In genomic region chr12:103809154-103809553, GRCh38 we compare ENCODE assay signal across 2 cellular contexts.
TF ChIP-seq lines count a peak whose summit lies in the region.

No MANE protein-coding gene starts in this region.

TF ChIP-seq in K562, 482 proteins besides CTCF, POLR2A, EP300 and RAD21 (continues in another document):
- TF ChIP-seq ARID3A (IDR thresholded peaks at IDR 0.05; ENCODE audit: borderline replicate concordance, low read depth, low read length) (peak; percentile 29; the same call in 1 of the 2 replicates), SMARCA4 (IDR thresholded peaks at IDR 0.05) (peak; percentile 80; the same call in 1 of the 2 replicates), PHF8 (IDR thresholded peaks at IDR 0.05; ENCODE audit: borderline replicate concordance, low read length) (no peak), ZEB2 (IDR thresholded peaks at IDR 0.05) (0 out of 2 replicates have a peak, but pooled peaks have one; percentile 44), MTA2 (IDR thresholded peaks at IDR 0.05; ENCODE audit: low read depth) (peak; percentile 76), CLOCK (CRISPR knock-in tag; IDR thresholded peaks at IDR 0.05; ENCODE audit: borderline replicate concordance) (no peak), ELF2 (CRISPR knock-in tag; IDR thresholded peaks at IDR 0.05) (no peak), GATA2 (CRISPR knock-in tag; IDR thresholded peaks at IDR 0.05) (peak; percentile 60), GTF3C2 (IDR thresholded peaks at IDR 0.05; ENCODE audit: borderline replicate concordance, extremely low read depth, insufficient read length) (no peak), SMARCC2 (IDR thresholded peaks at IDR 0.05; ENCODE audit: low read depth) (peak; percentile 59; the same call in 1 of the 2 replicates), ZKSCAN3 (CRISPR knock-in tag; IDR thresholded peaks at IDR 0.05) (no peak), RNF2 (IDR thresholded peaks at IDR 0.05) (peak; percentile 20; the same call in 1 of the 2 replicates), HES1 (IDR thresholded peaks at IDR 0.05; ENCODE audit: low read depth) (0 out of 2 replicates have a peak, but pooled peaks have one; percentile 35), KLF16 (IDR thresholded peaks at IDR 0.05) (0 out of 2 replicates have a peak, but pooled peaks have one; percentile 35), PML (IDR thresholded peaks at IDR 0.05; ENCODE audit: low read length) (peak; percentile 69), POLR2AphosphoS5 (IDR thresholded peaks at IDR 0.05; ENCODE audit: control insufficient read depth, insufficient read depth, low read depth, low read length) (peak; percentile 81), ZFP91 (CRISPR knock-in tag; IDR thresholded peaks at IDR 0.05) (no peak), DPF2 (IDR thresholded peaks at IDR 0.05) (peak; percentile 82), LEF1 (IDR thresholded peaks at IDR 0.05) (peak; percentile 67), CSDE1 (IDR thresholded peaks at IDR 0.05) (no peak)

TF ChIP-seq in HepG2, 621 proteins besides CTCF, POLR2A, EP300 and RAD21:
- TF ChIP-seq MNT (IDR thresholded peaks at IDR 0.05), result no peak
